11 cellular contexts compared by ENCODE assay signal in the genomic region with DNA sequence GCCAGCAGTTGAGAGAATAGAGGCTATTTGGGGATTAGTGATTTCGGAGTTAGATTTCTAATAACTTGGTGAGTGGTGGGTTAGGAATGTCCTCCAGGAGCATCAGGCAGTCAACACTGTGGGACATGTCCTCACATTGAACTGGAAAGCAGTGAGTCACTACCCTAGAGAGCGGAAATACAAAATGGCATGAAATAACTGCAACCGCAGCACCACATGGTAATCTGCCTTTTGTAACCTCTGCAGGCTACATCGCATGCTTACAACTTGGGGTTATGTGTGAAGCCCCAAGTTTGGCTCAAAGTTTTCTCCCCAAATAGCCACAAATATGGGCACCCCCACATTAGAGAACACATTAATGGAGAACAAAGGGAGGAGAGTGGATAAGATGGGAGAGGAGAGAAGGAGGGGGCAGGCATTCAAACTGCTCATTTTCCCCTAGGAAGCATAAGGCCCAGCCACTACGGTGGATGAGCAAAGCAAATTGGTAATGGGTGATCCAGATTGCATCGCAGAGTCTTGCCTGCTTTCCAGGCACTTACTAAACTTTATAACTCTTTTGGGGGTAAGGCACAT. TPM values are rescaled to one million over a fixed set of nuclear protein-coding genes. Genes with fewer than 3 reads are reported as not detected.
DNase-seq lines count a peak whose midpoint lies in the region; ATAC-seq, FAIRE-seq and TF ChIP-seq lines count a peak whose summit lies in the region.
"Had no signal": no experiment of that assay in that cellular context is flagged by ENCODE, and none has a peak within 500 bp of the region (broad histone marks: within the 10 kb centered on the region; RNA-seq: fewer than 3 reads in every experiment).

No MANE protein-coding gene starts in this region.

- H3K27ac ChIP-seq in A673 (ENCODE audit: low read depth, low read length, poor library complexity, severe bottlenecking) = peak overlapping the region; percentile 70
- no peak overlapping the region for H3K27ac ChIP-seq in iPS-20b (ENCODE audit: low read length)

- peaks cover 74% of the 10 kb centered on the region for H3K4me1 Mint-ChIP-seq in brain
- H3K4me1 Mint-ChIP-seq: activated naive CD8-positive, alpha-beta T cell treated with anti-CD3 and anti-CD28 coated beads, Interleukin-2, amount 10 ng/mL, durations not matched to agents 7 days and 5 days had no signal

- H3K27me3 ChIP-seq in A673 (replicated peaks; ENCODE audit: insufficient read depth, low read depth, low read length, poor library complexity) = no peaks in the 10 kb centered on the region
- no peaks in the 10 kb centered on the region for H3K27me3 ChIP-seq in iPS-20b (ENCODE audit: insufficient read depth, low read length)

- peak overlapping the region in 3 of 5 experiments; percentile 73 to 89 (median 81) for H3K27ac Mint-ChIP-seq in brain
- H3K27ac Mint-ChIP-seq: activated naive CD8-positive, alpha-beta T cell treated with anti-CD3 and anti-CD28 coated beads, Interleukin-2, amount 10 ng/mL, durations not matched to agents 7 days and 5 days had no signal

- H3K27me3 Mint-ChIP-seq in brain = peaks cover 21% of the 10 kb centered on the region

- no peak for FAIRE-seq in frontal cortex (lab: Jason Lieb, UNC)

- DNase-seq in A673 (ENCODE audit: low spot score) (peak; percentile 97), LHCN-M2 (ENCODE audit: low read depth) (peak; percentile 100), iPS-NIHi11 (ENCODE audit: low spot score) (no peak), frontal cortex (ENCODE audit: low spot score in 2 of 2) (no peak)
- no peak for DNase-seq in stimulated activated CD4-positive, alpha-beta T cell treated with anti-CD3 and anti-CD28 coated beads, Interleukin-2, amount 100 ng/mL, for 48 hours
- DNase-seq: activated naive CD8-positive, alpha-beta T cell treated with anti-CD3 and anti-CD28 coated beads, Interleukin-2, amount 10 ng/mL, durations not matched to agents 7 days and 5 days; SHP77 had no signal

- H3K4me1 ChIP-seq in A673 (ENCODE audit: insufficient read depth, low read length, poor library complexity, severe bottlenecking) (peaks cover 35% of the 10 kb centered on the region), iPS-20b (ENCODE audit: insufficient read depth, low read length) (peaks cover 13% of the 10 kb centered on the region)

- H3K9ac ChIP-seq in iPS-20b (ENCODE audit: low read depth, low read length) = peak overlapping the region; percentile 13; the same call in 1 of the 2 replicates

- no TSS peak for BruUV-seq in A673 (replicated peaks; lab: Mats Ljungman, UMichigan)

- no peaks in the 10 kb centered on the region for H3K36me3 Mint-ChIP-seq in brain
- H3K36me3 Mint-ChIP-seq: activated naive CD8-positive, alpha-beta T cell treated with anti-CD3 and anti-CD28 coated beads, Interleukin-2, amount 10 ng/mL, durations not matched to agents 7 days and 5 days had no signal

- H3K4me3 ChIP-seq in A673 (ENCODE audit: low read depth, low read length, poor library complexity, severe bottlenecking) = no peak overlapping the region
- H3K4me3 ChIP-seq in iPS-20b (ENCODE audit: low read length) = no peak overlapping the region
- H3K4me3 ChIP-seq: lung had no signal

- H3K9me3 Mint-ChIP-seq in brain = peaks cover 0 to 2% (median 0%) of the 10 kb centered on the region in 5 experiments
- H3K9me3 Mint-ChIP-seq: activated naive CD8-positive, alpha-beta T cell treated with anti-CD3 and anti-CD28 coated beads, Interleukin-2, amount 10 ng/mL, durations not matched to agents 7 days and 5 days had no signal

- H3K9me3 ChIP-seq in A673 (ENCODE audit: low read depth, low read length, poor library complexity, severe bottlenecking) (no peaks in the 10 kb centered on the region), iPS-20b (ENCODE audit: insufficient read depth, low read depth, low read length) (no peaks in the 10 kb centered on the region)

- TF ChIP-seq CTCF in A673 (conservative IDR thresholded peaks at IDR 0.05; ENCODE audit: low read depth, low read length) = no peak
- no peak for TF ChIP-seq CTCF in brain (conservative IDR thresholded peaks at IDR 0.05)

- ATAC-seq in GM18520 (IDR thresholded peaks at IDR 0.05; ENCODE audit: unreplicated experiment) = no peak

- CTCF ChIA-PET in A673 (lab: Charles Lee) = interaction anchor here (0.6 to 1.0 kb wide), 2 partner anchors 328 to 1286 kb away, joined by 3 read pairs; no protein-coding TSS in a partner anchor

- intact Hi-C loops in A673 (cut with micrococcal nuclease; ENCODE audit: unreplicated experiment) = loop anchor here (1.0 kb wide), 1 partner anchor 22 kb away; a partner anchor contains a TSS

- H3K36me3 ChIP-seq in A673 (ENCODE audit: insufficient read depth, low read length, poor library complexity, severe bottlenecking) (no peaks in the 10 kb centered on the region), iPS-20b (ENCODE audit: insufficient read depth, low read depth, low read length) (no peaks in the 10 kb centered on the region)

- POLR2A ChIA-PET in A673 (lab: Charles Lee; ENCODE audit: low non-redundant PET) = no interaction called here

- H3K4me3 Mint-ChIP-seq in brain = peak overlapping the region in 2 of 5 experiments; percentile 4 to 35
- H3K4me3 Mint-ChIP-seq: activated naive CD8-positive, alpha-beta T cell treated with anti-CD3 and anti-CD28 coated beads, Interleukin-2, amount 10 ng/mL, durations not matched to agents 7 days and 5 days had no signal

RNA-seq across cellular contexts. Expression of a gene that starts 22.0 kb away (rescaled TPM):
- total RNA-seq in A673 (2021) = 34.6 and 39.4 TPM in 2 replicates
- 66.2 and 120 TPM in 2 replicates for total RNA-seq in LHCN-M2 (2014; rRNA removed)
- 9.2 TPM for polyA plus RNA-seq in LHCN-M2 (2012)
- 6.9 TPM for polyA plus RNA-seq in brain (ENCODE audit: insufficient read depth, low read depth, low replicate concordance)
- 46.5 TPM for total RNA-seq in frontal cortex

Comparison
In these comparisons a context has a peak if more than half of its experiments do, and no peak if none do; other contexts are left out.
1. DNase-seq: peak in A673 (single experiment) and LHCN-M2 (single experiment); none in stimulated activated CD4-positive, alpha-beta T cell treated with anti-CD3 and anti-CD28 coated beads, Interleukin-2, amount 100 ng/mL, for 48 hours (0 of 2), iPS-NIHi11 (single experiment) and frontal cortex (0 of 2).